In the genomic region with DNA sequence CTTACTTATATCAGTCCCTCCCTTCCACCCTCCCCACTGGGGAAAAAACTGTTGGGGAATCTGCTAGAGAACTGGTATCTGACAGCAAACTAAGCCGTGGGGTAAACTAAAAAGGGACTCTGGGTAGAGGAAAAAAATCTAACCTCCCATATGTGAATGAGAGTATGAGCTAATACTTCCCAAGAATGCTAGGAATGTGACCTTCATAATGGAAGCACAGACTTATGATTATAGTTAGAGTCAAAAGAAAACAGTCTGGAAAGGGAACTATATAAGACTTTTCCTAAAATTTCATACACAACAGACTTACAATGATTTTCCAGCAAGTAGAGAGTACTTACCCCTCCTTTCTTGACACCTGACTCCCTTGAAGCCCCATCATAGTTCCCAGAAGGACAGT, we compare ENCODE assay signal across 1 cellular context.
TF ChIP-seq lines count a peak whose summit lies in the region.

No MANE protein-coding gene starts in this region.

TF ChIP-seq in H1, 55 proteins besides CTCF, POLR2A, EP300 and RAD21 (continued from another document):
- no peak for TF ChIP-seq CREB1 (IDR thresholded peaks at IDR 0.05)
